In genomic region chr19:2573916-2574315, GRCh38 we compare ENCODE assay signal across 23 cellular contexts.
"Had no signal": no experiment of that assay in that cellular context is flagged by ENCODE, and none has a peak within 500 bp of the region (broad histone marks: within the 10 kb centered on the region; RNA-seq: fewer than 3 reads in every experiment).

No MANE protein-coding gene starts in this region.

- H3K9me3 Mint-ChIP-seq: activated naive CD4-positive, alpha-beta T cell treated with anti-CD3 and anti-CD28 coated beads, Interleukin-2, amount 50 U/mL, for 24 hours; nephron had no signal

- H3K9me3 ChIP-seq: breast epithelium, esophagus muscularis mucosa, stomach, testis had no signal

- H3K27ac Mint-ChIP-seq: activated CD4-positive, alpha-beta T cell treated with anti-CD3 and anti-CD28 coated beads, Interleukin-2, amount 10 ng/mL, durations not matched to agents 7 days and 5 days; activated naive CD4-positive, alpha-beta T cell treated with anti-CD3 and anti-CD28 coated beads, Interleukin-2, amount 50 U/mL, for 24 hours; nephron; progenitor cell of endocrine pancreas had no signal

- H3K4me3 Mint-ChIP-seq: activated CD4-positive, alpha-beta T cell treated with anti-CD3 and anti-CD28 coated beads, Interleukin-2, amount 10 ng/mL, durations not matched to agents 7 days and 5 days; activated naive CD4-positive, alpha-beta T cell treated with anti-CD3 and anti-CD28 coated beads, Interleukin-2, amount 50 U/mL, for 24 hours; nephron had no signal

- ATAC-seq: activated CD4-positive, CD25-positive, alpha-beta regulatory T cell treated with anti-CD3 and anti-CD28 coated beads, Interleukin-2, amount 50 U/mL, for 24 hours; SK-N-SH treated with all-trans-retinoic acid at 6 μM for 48 hours had no signal

- FAIRE-seq: astrocyte, endothelial cell of umbilical vein had no signal

- H3K27me3 ChIP-seq: breast epithelium, esophagus muscularis mucosa, stomach, testis had no signal

- DNase-seq: activated CD4-positive, alpha-beta T cell treated with anti-CD3 and anti-CD28 coated beads, Interleukin-2, amount 10 ng/mL, durations not matched to agents 7 days and 5 days; activated CD8-positive, alpha-beta memory T cell treated with anti-CD3 and anti-CD28 coated beads for 24 hours; activated CD8-positive, alpha-beta memory T cell treated with anti-CD3 and anti-CD28 coated beads, Interleukin-2, amount 50 U/mL, for 48 hours; activated gamma-delta T cell; activated T-cell treated with anti-CD3 and anti-CD28 coated beads, Interleukin-2, amount 50 U/mL, for 48 hours; cerebellar nuclear complex; effector CD8-positive, alpha-beta T cell; occipital lobe; stimulated activated CD4-positive, alpha-beta T cell treated with anti-CD3 and anti-CD28 coated beads, Interleukin-15, amount 100 ng/mL, for 24 hours; stimulated activated CD4-positive, alpha-beta T cell treated with anti-CD3 and anti-CD28 coated beads, Interleukin-2, amount 100 ng/mL, for 48 hours; stomach; T-helper 1 cell; testis had no signal

- H3K27me3 Mint-ChIP-seq: activated naive CD4-positive, alpha-beta T cell treated with anti-CD3 and anti-CD28 coated beads, Interleukin-2, amount 50 U/mL, for 24 hours had no signal

- H3K36me3 ChIP-seq: breast epithelium, esophagus muscularis mucosa, stomach had no signal

- H3K4me3 ChIP-seq: breast epithelium, esophagus muscularis mucosa, skin epidermis, stomach, testis had no signal

- H3K27ac ChIP-seq: breast epithelium, esophagus muscularis mucosa, stomach, testis had no signal
